In genomic region chr1:212945056-212945455, GRCh38 we compare ENCODE assay signal across 18 cellular contexts. TPM values are rescaled to one million over a fixed set of nuclear protein-coding genes. Genes with fewer than 3 reads are reported as not detected.
DNase-seq lines count a peak whose midpoint lies in the region; ATAC-seq, FAIRE-seq and TF ChIP-seq lines count a peak whose summit lies in the region.
"Had no signal": no experiment of that assay in that cellular context is flagged by ENCODE, and none has a peak within 500 bp of the region (broad histone marks: within the 10 kb centered on the region; RNA-seq: fewer than 3 reads in every experiment).

No MANE protein-coding gene starts in this region.

- H2AFZ ChIP-seq in HepG2 (ENCODE audit: low read length): no peak overlapping the region
- H2AFZ ChIP-seq in Loucy (ENCODE audit: low read length): peak overlapping the region; percentile 78

- TF ChIP-seq CTCF in HepG2 (CRISPR knock-in tag; IDR thresholded peaks at IDR 0.05) (no peak), right lobe of liver (IDR thresholded peaks at IDR 0.05) (no peak), Loucy (conservative IDR thresholded peaks at IDR 0.05; ENCODE audit: low read length) (no peak), esophagus squamous epithelium (IDR thresholded peaks at IDR 0.05) (no peak), body of pancreas (IDR thresholded peaks at IDR 0.05) (no peak)

- no peaks in the 10 kb centered on the region for H3K79me2 ChIP-seq in HepG2 (ENCODE audit: insufficient read depth, low read length)
- H3K79me2 ChIP-seq in Loucy (ENCODE audit: insufficient read depth, low read length): no peaks in the 10 kb centered on the region

- no peaks in the 10 kb centered on the region for H3K36me3 ChIP-seq in HepG2 (replicated peaks in 1 of 2; ENCODE audit: control insufficient read depth in 1 of 2, insufficient read depth in 2 of 2, low read length in 2 of 2)
- H3K36me3 ChIP-seq in right lobe of liver: no peaks in the 10 kb centered on the region
- H3K36me3 ChIP-seq in Loucy (ENCODE audit: insufficient read depth, low read length): no peaks in the 10 kb centered on the region
- no peaks in the 10 kb centered on the region for H3K36me3 ChIP-seq in esophagus squamous epithelium
- H3K36me3 ChIP-seq in body of pancreas (replicated peaks in 1 of 2; ENCODE audit: insufficient read depth in 1 of 2, low read depth in 2 of 2): no peaks in the 10 kb centered on the region
- H3K36me3 ChIP-seq: BE2C, HAP-1 had no signal

- 88% methylated on average over 2 of the region's 2 CpGs for WGBS in HepG2 (ENCODE audit: low lambda C conversion rate)
- 68% methylated on average over 2 of the region's 2 CpGs for WGBS in right lobe of liver (ENCODE audit: insufficient coverage, low coverage, low lambda C conversion rate, missing lambda C conversion rate)
- 79 to 88% methylated on average over 2 of the region's 2 CpGs for WGBS in esophagus squamous epithelium, 2 donors
- 82 to 84% methylated on average over 2 of the region's 2 CpGs for WGBS in body of pancreas, 2 donors

- intact Hi-C loops in HepG2 (cut with micrococcal nuclease; ENCODE audit: unreplicated experiment) (loop anchor here (5.0 kb wide), 1 partner anchor 37 kb away; no protein-coding TSS in a partner anchor), right lobe of liver (cut with DNase I) (no loop called here), esophagus squamous epithelium (cut with DNase I) (no loop called here), body of pancreas (cut with DNase I) (no loop called here)

- H3F3A ChIP-seq in Loucy (ENCODE audit: low read depth): no peaks in the 10 kb centered on the region

- H3K27me3 ChIP-seq in HepG2 (ENCODE audit: control insufficient read depth in 1 of 2, insufficient read depth in 2 of 2, low read length in 2 of 2) (no peaks in the 10 kb centered on the region), right lobe of liver (peaks cover 0 to 5% of the 10 kb centered on the region in 2 donors), Loucy (ENCODE audit: insufficient read depth, low read length, poor library complexity, severe bottlenecking) (no peaks in the 10 kb centered on the region), esophagus squamous epithelium (peaks cover 0 to 12% (median 0%) of the 10 kb centered on the region in 4 donors), body of pancreas (no peaks in the 10 kb centered on the region)
- H3K27me3 ChIP-seq: BE2C had no signal

- peaks cover 21% of the 10 kb centered on the region for H3K4me1 ChIP-seq in HepG2 (ENCODE audit: insufficient read depth, low read length)
- H3K4me1 ChIP-seq in right lobe of liver: no peaks in the 10 kb centered on the region
- H3K4me1 ChIP-seq in Loucy (ENCODE audit: insufficient read depth, low read length, poor library complexity, severe bottlenecking): peaks cover 4% of the 10 kb centered on the region
- peaks cover 0 to 5% (median 0%) of the 10 kb centered on the region in 3 donors for H3K4me1 ChIP-seq in esophagus squamous epithelium
- peaks cover 3% of the 10 kb centered on the region for H3K4me1 ChIP-seq in body of pancreas
- H3K4me1 ChIP-seq: BE2C had no signal

- DNase-seq in HepG2 (ENCODE audit: low spot score) (no peak), right lobe of liver (no peak), esophagus squamous epithelium (lab: John Stamatoyannopoulos, UW) (no peak), body of pancreas (no peak), NCI-H446 (lab: John Stamatoyannopoulos, UW) (no peak)
- no peak for DNase-seq in stimulated activated CD4-positive, alpha-beta T cell treated with anti-CD3 and anti-CD28 coated beads, Interleukin-2, amount 100 ng/mL, for 48 hours
- DNase-seq: BE2C; CD8-positive, alpha-beta T cell; COR-L47; GOT3; HFFc6 had no signal

- TF ChIP-seq RAD21 in HepG2 (CRISPR knock-in tag; IDR thresholded peaks at IDR 0.05): no peak

- no TSS peak for BruUV-seq in HepG2 (replicated peaks; lab: Mats Ljungman, UMichigan)

- H3K27ac ChIP-seq in HepG2 (ENCODE audit: extremely low read length, insufficient read depth, low read length): no peak overlapping the region
- H3K27ac ChIP-seq in right lobe of liver: no peak overlapping the region
- peak overlapping the region in 3 of 4 donors; percentile 9 to 51 (median 21) for H3K27ac ChIP-seq in esophagus squamous epithelium
- H3K27ac ChIP-seq in body of pancreas: no peak overlapping the region
- H3K27ac ChIP-seq: HL-60 had no signal

- H3K4me3 ChIP-seq in HepG2 (replicated peaks in 1 of 3; ENCODE audit: insufficient read depth in 1 of 3, low read depth in 2 of 3, low read length in 3 of 3) (no peak overlapping the region), right lobe of liver (no peak overlapping the region), Loucy (ENCODE audit: low read length, poor library complexity, severe bottlenecking) (no peak overlapping the region), esophagus squamous epithelium (no peak overlapping the region), body of pancreas (no peak overlapping the region)
- H3K4me3 ChIP-seq: GM12878, HAP-1, K562 had no signal

- no peaks in the 10 kb centered on the region for H3K9me2 ChIP-seq in Loucy (replicated peaks; ENCODE audit: low read depth, low read length)

- H4K20me1 ChIP-seq in HepG2 (ENCODE audit: insufficient read depth, low read length) (no peaks in the 10 kb centered on the region), Loucy (ENCODE audit: insufficient read depth, low read length, poor library complexity, severe bottlenecking) (no peaks in the 10 kb centered on the region)

- POLR2A ChIA-PET in HepG2 (lab: Yijun Ruan, JAX): no interaction called here

- TF ChIP-seq EP300 in HepG2 (IDR thresholded peaks at IDR 0.05; ENCODE audit: low read depth in 2 of 2, low read length in 2 of 2) (no peak), HepG2 (CRISPR knock-in tag; IDR thresholded peaks at IDR 0.05; ENCODE audit: borderline replicate concordance) (no peak)

- ATAC-seq in HepG2 (no peak), right lobe of liver (no peak), body of pancreas (no peak)
- ATAC-seq: CD8-positive, alpha-beta T cell; K562 had no signal

- no peak for TF ChIP-seq POLR2A in HepG2 (IDR thresholded peaks at IDR 0.05; ENCODE audit: insufficient read depth in 1 of 2, low read depth in 2 of 2, low read length in 2 of 2)
- TF ChIP-seq POLR2A in right lobe of liver (IDR thresholded peaks at IDR 0.05): no peak
- TF ChIP-seq POLR2A in esophagus squamous epithelium (IDR thresholded peaks at IDR 0.05): no peak
- no peak for TF ChIP-seq POLR2A in body of pancreas (IDR thresholded peaks at IDR 0.05)

- H3K9ac ChIP-seq in HepG2 (ENCODE audit: insufficient read depth, low read depth, low read length) (no peak overlapping the region), Loucy (ENCODE audit: low read depth, low read length, poor library complexity, severe bottlenecking) (no peak overlapping the region)

- FAIRE-seq in HepG2 (lab: Jason Lieb, UNC): no peak
- FAIRE-seq: A204.1, GM12878, K562 had no signal

- H3K9me3 ChIP-seq in HepG2 (ENCODE audit: low read length) (no peaks in the 10 kb centered on the region), right lobe of liver (no peaks in the 10 kb centered on the region), Loucy (ENCODE audit: insufficient read depth, low read depth, low read length) (no peaks in the 10 kb centered on the region), esophagus squamous epithelium (no peaks in the 10 kb centered on the region), body of pancreas (no peaks in the 10 kb centered on the region)

- in situ Hi-C loops in HepG2 (cut with HindIII; ENCODE audit: extremely low pct_ligation_motif_present, low pct_unique_long_range_greater_than_20kb): no loop called here

- H3K4me2 ChIP-seq in HepG2 (ENCODE audit: low read depth, low read length): no peak overlapping the region
- no peak overlapping the region for H3K4me2 ChIP-seq in Loucy (ENCODE audit: low read depth, low read length, poor library complexity, severe bottlenecking)

- CTCF ChIA-PET in HepG2 (lab: Yijun Ruan, JAX; ENCODE audit: low intra/inter-chr PET ratio, low total read pairs): no interaction called here

TF ChIP-seq in HepG2, 621 proteins besides CTCF, POLR2A, EP300 and RAD21 (continues in another document):
- TF ChIP-seq SOX13 (IDR thresholded peaks at IDR 0.05) (no peak), SOX13 (CRISPR knock-in tag; conservative IDR thresholded peaks at IDR 0.05 in 1 of 2, IDR thresholded peaks at IDR 0.05 in 1 of 2) (no peak)

RNA-seq across cellular contexts. Expression of gene VASH2, which starts 5.3 kb away (rescaled TPM):
- total RNA-seq in HepG2 (2016; rRNA removed; fragmentation: Illumina TruSeq; extraction: Trizol): 0.74 and 1.00 TPM in 2 replicates
- total RNA-seq in HepG2 (2016; cell fraction: cytosol; rRNA removed; fragmentation: Illumina TruSeq; extraction: Trizol; ENCODE audit: low read depth): 0.44 and 0.61 TPM in 2 replicates
- 0.59 and 1.1 TPM in 2 replicates for total RNA-seq in HepG2 (2016; cell fraction: insoluble cytoplasmic fraction; rRNA removed; fragmentation: Illumina TruSeq; extraction: Trizol)
- total RNA-seq in HepG2 (2016; cell fraction: membrane; rRNA removed; fragmentation: Illumina TruSeq; extraction: Trizol): 0.65 and 0.76 TPM in 2 replicates
- 1.6 and 2.0 TPM in 2 replicates for total RNA-seq in HepG2 (2016; cell fraction: nucleus; rRNA removed; fragmentation: Illumina TruSeq; extraction: Trizol)
- 0.44 and 0.60 TPM in 2 replicates for polyA plus RNA-seq in HepG2 (2011; rRNA removed)
- polyA plus RNA-seq in HepG2 (2011; cell fraction: cytosol; rRNA removed): 0.21 and 0.33 TPM in 2 replicates
- polyA plus RNA-seq in HepG2 (2011; cell fraction: nucleus; rRNA removed): 1.6 and 1.8 TPM in 2 replicates
- 0.51 and 0.68 TPM in 2 replicates for polyA plus RNA-seq in HepG2 (2012)
- 0.14 and 0.27 TPM in 2 replicates for polyA plus RNA-seq in HepG2 (2016; cell fraction: cytosol; fragmentation: Illumina TruSeq; extraction: Trizol; ENCODE audit: low read depth)
- 1.1 and 1.3 TPM in 2 replicates for polyA plus RNA-seq in HepG2 (2016; cell fraction: insoluble cytoplasmic fraction; fragmentation: Illumina TruSeq; extraction: Trizol; ENCODE audit: low read depth)
- polyA plus RNA-seq in HepG2 (2016; cell fraction: membrane; fragmentation: Illumina TruSeq; extraction: Trizol; ENCODE audit: low read depth): 0.55 and 0.78 TPM in 2 replicates
- polyA plus RNA-seq in HepG2 (2016; cell fraction: nucleus; fragmentation: Illumina TruSeq; extraction: Trizol; ENCODE audit: insufficient read depth, low read depth): 2.2 and 2.6 TPM in 2 replicates
- polyA minus RNA-seq in HepG2 (2011; rRNA and poly(A)+ RNA removed; ENCODE audit: low replicate concordance): 3.1 and 3.3 TPM in 2 replicates
- 0.40 and 0.62 TPM in 2 replicates for polyA minus RNA-seq in HepG2 (2011; cell fraction: cytosol; rRNA and poly(A)+ RNA removed)
- 3.0 and 3.5 TPM in 2 replicates for polyA minus RNA-seq in HepG2 (2011; cell fraction: nucleus; rRNA and poly(A)+ RNA removed)
- under 1 TPM in 3 of 6 experiments, not detected in 3; 0.04 to 0.32 (median 0.07) TPM for total RNA-seq in right lobe of liver
- 1 to 10 TPM in 3 of 4 donors, under 1 TPM in 1; 0.27 to 3.4 (median 2.4) TPM for total RNA-seq in esophagus squamous epithelium
- total RNA-seq in body of pancreas: 1 to 10 TPM in 1 of 2 donors, not detected in 1; 1.6 TPM
- total RNA-seq: CD8-positive, alpha-beta T cell had no signal
- polyA plus RNA-seq: CD14-positive monocyte had no signal

Comparison
In these comparisons a context has a peak if more than half of its experiments do, and no peak if none do; other contexts are left out.
1. H3K27ac ChIP-seq: peak in esophagus squamous epithelium (3 of 4); none in HepG2 (single experiment), right lobe of liver (0 of 3) and body of pancreas (0 of 4).